10 cellular contexts compared by ENCODE assay signal in genomic region chr10:43427166-43427825, GRCh38. TPM values are rescaled to one million over a fixed set of nuclear protein-coding genes. Genes with fewer than 3 reads are reported as not detected.
DNase-seq lines count a peak whose midpoint lies in the region; ATAC-seq and TF ChIP-seq lines count a peak whose summit lies in the region.
"Had no signal": no experiment of that assay in that cellular context is flagged by ENCODE, and none has a peak within 500 bp of the region (broad histone marks: within the 10 kb centered on the region; RNA-seq: fewer than 3 reads in every experiment).

No MANE protein-coding gene starts in this region.

- H3K4me1 Mint-ChIP-seq in T-helper 2 cell treated with Interferon-gamma antibody and Interleukin-4, amounts not matched to agents 5 μg/mL and 100 μg/mL, for 36 hours (ENCODE audit: low read depth) = peaks cover 16% of the 10 kb centered on the region
- H3K4me1 Mint-ChIP-seq in naive thymus-derived CD8-positive, alpha-beta T cell = peaks cover 0 to 21% (median 11%) of the 10 kb centered on the region in 4 donors
- no peaks in the 10 kb centered on the region for H3K4me1 Mint-ChIP-seq in progenitor cell of endocrine pancreas (ENCODE audit: low read depth)

- H3K27me3 ChIP-seq in right atrium auricular region = no peaks in the 10 kb centered on the region
- H3K27me3 ChIP-seq: hepatocyte had no signal

- H3K36me3 ChIP-seq in right atrium auricular region = no peaks in the 10 kb centered on the region

- H3K27me3 Mint-ChIP-seq in T-helper 2 cell treated with Interferon-gamma antibody and Interleukin-4, amounts not matched to agents 5 μg/mL and 100 μg/mL, for 36 hours (ENCODE audit: low read depth) = no peaks in the 10 kb centered on the region
- no peaks in the 10 kb centered on the region for H3K27me3 Mint-ChIP-seq in naive thymus-derived CD8-positive, alpha-beta T cell
- no peaks in the 10 kb centered on the region for H3K27me3 Mint-ChIP-seq in progenitor cell of endocrine pancreas

- H3K4me1 ChIP-seq in right atrium auricular region = no peaks in the 10 kb centered on the region

- POLR2A ChIA-PET in naive thymus-derived CD8-positive, alpha-beta T cell (lab: Charles Lee) = interaction anchor here (0.7 to 2.4 kb wide), 7 partner anchors 9 to 284 kb away, joined by 3 to 17 read pairs (median 3); partner anchors contain the start of gene ZNF487

- TF ChIP-seq CTCF in progenitor cell of endocrine pancreas (IDR thresholded peaks at IDR 0.05; ENCODE audit: unreplicated experiment) (no peak), right atrium auricular region (IDR thresholded peaks at IDR 0.05) (no peak)

- H3K4me3 Mint-ChIP-seq in T-helper 2 cell treated with Interferon-gamma antibody and Interleukin-4, amounts not matched to agents 5 μg/mL and 100 μg/mL, for 36 hours = peak overlapping the region; percentile 62
- H3K4me3 Mint-ChIP-seq in naive thymus-derived CD8-positive, alpha-beta T cell = peak overlapping the region in 9 of 10 donors; percentile 40 to 83 (median 62)
- no peak overlapping the region for H3K4me3 Mint-ChIP-seq in progenitor cell of endocrine pancreas (ENCODE audit: low read depth)

- H3K4me3 ChIP-seq in right atrium auricular region = no peak overlapping the region
- H3K4me3 ChIP-seq: hepatocyte had no signal

- H3K36me3 Mint-ChIP-seq in T-helper 2 cell treated with Interferon-gamma antibody and Interleukin-4, amounts not matched to agents 5 μg/mL and 100 μg/mL, for 36 hours (ENCODE audit: low read depth) = no peaks in the 10 kb centered on the region
- H3K36me3 Mint-ChIP-seq in naive thymus-derived CD8-positive, alpha-beta T cell = no peaks in the 10 kb centered on the region
- H3K36me3 Mint-ChIP-seq in progenitor cell of endocrine pancreas (ENCODE audit: insufficient read depth) = peaks cover 2% of the 10 kb centered on the region

- no peak overlapping the region for H3K27ac ChIP-seq in right atrium auricular region
- H3K27ac ChIP-seq: hepatocyte had no signal

- H3K27ac Mint-ChIP-seq in T-helper 2 cell treated with Interferon-gamma antibody and Interleukin-4, amounts not matched to agents 5 μg/mL and 100 μg/mL, for 36 hours = peak overlapping the region; percentile 85
- H3K27ac Mint-ChIP-seq in naive thymus-derived CD8-positive, alpha-beta T cell = peak overlapping the region; percentile 11 to 88 (median 80)
- H3K27ac Mint-ChIP-seq in progenitor cell of endocrine pancreas = no peak overlapping the region

- DNase-seq in T-helper 2 cell treated with Interferon-gamma antibody and Interleukin-4, amounts not matched to agents 5 μg/mL and 100 μg/mL, for 36 hours (ENCODE audit: low spot score) = peak; percentile 31
- peak in 4 of 10 donors; percentile 16 to 57 (median 46) for DNase-seq in naive thymus-derived CD8-positive, alpha-beta T cell
- DNase-seq in SHP77 treated with DMSO at 0.1 percent for 48 hours (lab: John Stamatoyannopoulos, UW) (no peak), progenitor cell of endocrine pancreas (ENCODE audit: low spot score, unreplicated experiment) (no peak), right atrium auricular region (ENCODE audit: low spot score) (no peak)
- DNase-seq: NK-92 treated with Interleukin-12 subunit alpha and Interleukin-12 subunit beta, amount 100 ng/mL, for 24 hours had no signal

- H3K9me3 Mint-ChIP-seq in T-helper 2 cell treated with Interferon-gamma antibody and Interleukin-4, amounts not matched to agents 5 μg/mL and 100 μg/mL, for 36 hours = no peaks in the 10 kb centered on the region
- H3K9me3 Mint-ChIP-seq in naive thymus-derived CD8-positive, alpha-beta T cell = no peaks in the 10 kb centered on the region
- no peaks in the 10 kb centered on the region for H3K9me3 Mint-ChIP-seq in progenitor cell of endocrine pancreas (ENCODE audit: low read depth)

- H3K9me3 ChIP-seq in right atrium auricular region = no peaks in the 10 kb centered on the region

- ATAC-seq in GM18861 (IDR thresholded peaks at IDR 0.05; ENCODE audit: unreplicated experiment) = peak; percentile 66
- ATAC-seq in HG02642 (IDR thresholded peaks at IDR 0.05; ENCODE audit: poor library complexity, unreplicated experiment) = peak; percentile 78
- peak; percentile 94 to 95 for ATAC-seq in naive thymus-derived CD8-positive, alpha-beta T cell
- no peak for ATAC-seq in HG03196 (IDR thresholded peaks at IDR 0.05; ENCODE audit: unreplicated experiment)

RNA-seq across cellular contexts. Expression of gene ZNF487, which starts 9.6 kb away (rescaled TPM):
- 1 to 10 TPM; 4.4 to 5.4 TPM for total RNA-seq in naive thymus-derived CD8-positive, alpha-beta T cell
- 1 to 10 TPM; 4.0 to 6.0 (median 5.1) TPM for polyA plus RNA-seq in naive thymus-derived CD8-positive, alpha-beta T cell
- total RNA-seq in progenitor cell of endocrine pancreas (6.2 and 7.1 TPM in 2 replicates), right atrium auricular region (1 to 10 TPM; 3.9 to 4.9 TPM)

RNA-seq across cellular contexts. Expression of gene HNRNPF, which starts 18.3 kb away (rescaled TPM):
- total RNA-seq in naive thymus-derived CD8-positive, alpha-beta T cell = 100 to 1,000 TPM; 155 to 168 TPM
- 100 to 1,000 TPM; 160 to 202 (median 174) TPM for polyA plus RNA-seq in naive thymus-derived CD8-positive, alpha-beta T cell
- total RNA-seq in progenitor cell of endocrine pancreas (211 and 221 TPM in 2 replicates), right atrium auricular region (10 to 100 TPM; 57.8 to 78.7 TPM)

RNA-seq across cellular contexts. Expression of gene FXYD4, which starts 55.9 kb away (rescaled TPM):
- total RNA-seq in naive thymus-derived CD8-positive, alpha-beta T cell = not detected
- not detected for polyA plus RNA-seq in naive thymus-derived CD8-positive, alpha-beta T cell
- total RNA-seq in progenitor cell of endocrine pancreas (not detected in 2 replicates), right atrium auricular region (not detected)
